ENCODE assay signal across 8 cellular contexts in the genomic region with DNA sequence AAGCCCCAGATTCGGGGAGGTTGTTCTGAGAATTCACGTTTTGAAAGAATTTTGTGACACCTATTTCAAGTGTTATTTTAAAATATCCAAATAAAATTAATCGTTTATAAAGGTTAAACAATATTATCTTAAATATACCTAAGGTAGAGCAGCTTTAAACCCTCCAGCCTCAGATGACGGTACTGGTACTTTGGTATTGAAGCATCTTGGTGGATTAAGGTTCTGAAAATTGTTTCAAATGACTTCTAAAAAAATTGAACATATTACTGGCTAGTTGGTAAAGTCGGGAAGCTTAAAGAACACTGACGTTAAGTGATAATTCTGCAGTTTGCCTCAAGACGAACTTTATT. TPM values are rescaled to one million over a fixed set of nuclear protein-coding genes. Genes with fewer than 3 reads are reported as not detected.
DNase-seq lines count a peak whose midpoint lies in the region; ATAC-seq and TF ChIP-seq lines count a peak whose summit lies in the region.

No MANE protein-coding gene starts in this region.

- TF ChIP-seq POLR2A in breast epithelium (IDR thresholded peaks at IDR 0.05) (no peak), uterus (IDR thresholded peaks at IDR 0.05) (no peak), GM18505 (IDR thresholded peaks at IDR 0.05; ENCODE audit: borderline replicate concordance, extremely low read depth, insufficient read depth, insufficient read length) (no peak)

- no peak for ATAC-seq in left cardiac atrium
- ATAC-seq in GM18505 (IDR thresholded peaks at IDR 0.05; ENCODE audit: unreplicated experiment): no peak
- ATAC-seq in GM18861 (IDR thresholded peaks at IDR 0.05; ENCODE audit: unreplicated experiment): no peak
- ATAC-seq in HG03095 (IDR thresholded peaks at IDR 0.05; ENCODE audit: unreplicated experiment): no peak

- H3K36me3 ChIP-seq in right atrium auricular region (peaks cover 35% of the 10 kb centered on the region), breast epithelium (no peaks in the 10 kb centered on the region), uterus (no peaks in the 10 kb centered on the region)

- intact Hi-C loops in left cardiac atrium (cut with DNase I): no loop called here
- intact Hi-C loops in breast epithelium (cut with DNase I; ENCODE audit: low total_unique reads): no loop called here
- intact Hi-C loops in uterus (cut with DNase I; ENCODE audit: low total_unique reads): no loop called here

- no peaks in the 10 kb centered on the region for H3K27me3 ChIP-seq in right atrium auricular region
- H3K27me3 ChIP-seq in breast epithelium: no peaks in the 10 kb centered on the region
- H3K27me3 ChIP-seq in mononuclear cell (ENCODE audit: insufficient read depth, low read length): no peaks in the 10 kb centered on the region
- H3K27me3 ChIP-seq in uterus: no peaks in the 10 kb centered on the region

- H3K4me1 ChIP-seq in right atrium auricular region (peaks cover 0 to 15% of the 10 kb centered on the region in 2 donors), breast epithelium (peaks cover 0 to 6% of the 10 kb centered on the region in 2 donors), mononuclear cell (ENCODE audit: insufficient read depth, low read length) (peaks cover 14% of the 10 kb centered on the region), uterus (no peaks in the 10 kb centered on the region)

- no peak for DNase-seq in right atrium auricular region (ENCODE audit: low spot score)
- DNase-seq in left cardiac atrium: no peak
- DNase-seq in breast epithelium (ENCODE audit: low spot score in 2 of 2): no peak
- DNase-seq in uterus: no peak

- no peak for TF ChIP-seq CTCF in right atrium auricular region (IDR thresholded peaks at IDR 0.05)
- TF ChIP-seq CTCF in breast epithelium (IDR thresholded peaks at IDR 0.05): no peak
- no peak for TF ChIP-seq CTCF in uterus (IDR thresholded peaks at IDR 0.05)

- H3K27ac ChIP-seq in right atrium auricular region (peak overlapping the region; percentile 89 to 92), breast epithelium (peak overlapping the region; percentile 90 to 93), uterus (peak overlapping the region; percentile 93 to 95)

- H3K9me3 ChIP-seq in right atrium auricular region (no peaks in the 10 kb centered on the region), breast epithelium (no peaks in the 10 kb centered on the region), mononuclear cell (ENCODE audit: low read depth, low read length) (no peaks in the 10 kb centered on the region), uterus (no peaks in the 10 kb centered on the region)

- peak overlapping the region; percentile 67 to 81 for H3K4me3 ChIP-seq in right atrium auricular region
- H3K4me3 ChIP-seq in breast epithelium: peak overlapping the region; percentile 59 to 77 (median 75)
- H3K4me3 ChIP-seq in mononuclear cell (ENCODE audit: low read length): peak overlapping the region; percentile 65
- H3K4me3 ChIP-seq in uterus: peak overlapping the region; percentile 78 to 86

RNA-seq across cellular contexts. Expression of a gene that starts 0.4 kb away (rescaled TPM):
- total RNA-seq in right atrium auricular region (10 to 100 TPM; 19.7 to 25.4 TPM), left cardiac atrium (10 to 100 TPM; 27.2 to 28.4 TPM), breast epithelium (10 to 100 TPM; 26.5 to 46.2 (median 31.5) TPM), mononuclear cell (45.7 TPM), uterus (10 to 100 TPM in 3 of 4 donors, 1 to 10 TPM in 1; 5.1 to 64.7 (median 41.9) TPM)

RNA-seq across cellular contexts. Expression of a gene that starts 31.5 kb away (rescaled TPM):
- total RNA-seq in right atrium auricular region (1 to 10 TPM in 1 of 2 donors, under 1 TPM in 1; 0.98 to 1.1 TPM), left cardiac atrium (1 to 10 TPM in 1 of 2 donors, under 1 TPM in 1; 0.68 to 1.8 TPM), breast epithelium (under 1 TPM; 0.32 to 0.44 (median 0.33) TPM), mononuclear cell (under 0.01 TPM), uterus (1 to 10 TPM in 2 of 4 donors, under 1 TPM in 2; under 0.01 to 3.8 (median 0.74) TPM)

RNA-seq across cellular contexts. Expression of a gene that starts 49.1 kb away (rescaled TPM):
- total RNA-seq in right atrium auricular region (not detected), left cardiac atrium (not detected), breast epithelium (not detected), mononuclear cell (0.10 TPM), uterus (not detected)

RNA-seq across cellular contexts. Expression of a gene that starts 55.5 kb away (rescaled TPM):
- not detected for total RNA-seq in right atrium auricular region
- under 1 TPM in 1 of 2 donors, not detected in 1; 0.12 TPM for total RNA-seq in left cardiac atrium
- total RNA-seq in breast epithelium: not detected
- not detected for total RNA-seq in mononuclear cell
- under 1 TPM in 1 of 4 donors, not detected in 3; 0.76 TPM for total RNA-seq in uterus
